ENCODE assay signal across 20 cellular contexts in genomic region chr6:113370508-113370907, GRCh38.
"Had no signal": no experiment of that assay in that cellular context is flagged by ENCODE, and none has a peak within 500 bp of the region (broad histone marks: within the 10 kb centered on the region; RNA-seq: fewer than 3 reads in every experiment).

No MANE protein-coding gene starts in this region.

- H3K27ac ChIP-seq: coronary artery, heart left ventricle, neutrophil, ovary, suprapubic skin, thyroid gland, upper lobe of left lung, vagina had no signal

- H3K4me1 ChIP-seq: heart left ventricle, suprapubic skin, thyroid gland, upper lobe of left lung, vagina had no signal

- ATAC-seq: heart left ventricle; naive thymus-derived CD4-positive, alpha-beta T cell; right cardiac atrium; stimulated activated effector memory CD8-positive, alpha-beta T cell treated with anti-CD3 and anti-CD28 coated beads, Interleukin-12 subunit alpha, Interleukin-12 subunit beta, amount 100 ng/mL, for 72 hours; stimulated activated naive CD8-positive, alpha-beta T cell treated with anti-CD3 and anti-CD28 coated beads, Interleukin-15, Interleukin-2, amounts not matched to agents 100 U/mL and 50 U/mL, for 24 hours had no signal

- H3K4me3 ChIP-seq: coronary artery, heart left ventricle, ovary, smooth muscle cell, suprapubic skin, thyroid gland, upper lobe of left lung, vagina had no signal

- DNase-seq: effector CD4-positive, alpha-beta T cell; endodermal cell; heart left ventricle; hippocampal formation; kidney glomerular epithelial cell; mesendoderm; naive thymus-derived CD4-positive, alpha-beta T cell; ovary; right cardiac atrium; stimulated activated CD4-positive, alpha-beta T cell treated with anti-CD3 and anti-CD28 coated beads, Interleukin-4, amount 100 ng/mL, for 1 hour; stimulated activated CD8-positive, alpha-beta memory T cell treated with anti-CD3 and anti-CD28 coated beads, Interleukin-4, amount 100 ng/mL, for 48 hours; stimulated activated naive CD8-positive, alpha-beta T cell treated with anti-CD3 and anti-CD28 coated beads, Interleukin-15, Interleukin-2, amounts not matched to agents 100 U/mL and 50 U/mL, for 24 hours; thyroid gland; upper lobe of left lung had no signal

- H3K9me3 ChIP-seq: heart left ventricle, neutrophil, ovary, suprapubic skin, thyroid gland, upper lobe of left lung, vagina had no signal

- H3K36me3 ChIP-seq: heart left ventricle, neutrophil, ovary, suprapubic skin, thyroid gland, upper lobe of left lung, vagina had no signal

- H3K27me3 ChIP-seq: heart left ventricle, neutrophil, ovary, suprapubic skin, thyroid gland, upper lobe of left lung, vagina had no signal
